8 cellular contexts compared by ENCODE assay signal in the genomic region with DNA sequence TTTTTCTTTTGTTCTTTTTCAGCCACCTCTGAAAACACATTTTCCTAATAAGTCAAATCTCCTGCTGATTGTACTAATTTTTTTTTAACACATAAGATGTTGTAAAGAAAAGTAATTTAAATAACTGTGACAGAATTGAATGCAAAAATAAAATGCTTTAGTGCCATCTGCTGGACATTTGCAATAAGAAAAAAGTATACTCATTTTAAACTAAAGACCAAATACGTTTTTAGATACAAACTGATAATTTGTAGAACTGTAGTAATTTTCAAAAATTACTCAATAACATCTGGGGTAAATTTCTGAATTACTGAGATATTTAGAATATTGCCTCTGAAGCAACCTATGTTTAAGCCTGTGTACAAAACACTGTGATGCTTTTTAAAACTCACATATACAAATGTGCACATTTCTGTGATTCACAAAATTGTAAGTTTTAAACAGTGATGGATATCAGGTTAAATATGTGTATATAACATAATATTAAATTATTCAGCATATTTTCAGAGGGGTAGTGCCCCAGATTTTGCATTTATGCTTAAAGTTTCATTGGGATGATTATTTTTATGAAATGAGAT.
DNase-seq lines count a peak whose midpoint lies in the region; ATAC-seq and TF ChIP-seq lines count a peak whose summit lies in the region.

No MANE protein-coding gene starts in this region.

- H3K27ac Mint-ChIP-seq in activated CD4-positive, alpha-beta T cell treated with anti-CD3 and anti-CD28 coated beads for 36 hours: no peak overlapping the region

- H3K79me2 ChIP-seq in parathyroid adenoma: no peaks in the 10 kb centered on the region

- intact Hi-C loops in activated CD4-positive, alpha-beta T cell treated with anti-CD3 and anti-CD28 coated beads for 36 hours (cut with DNase I, micrococcal nuclease): loop anchor here (1.0 to 5.0 kb wide), 5 partner anchors 463 to 701 kb away; no protein-coding TSS in a partner anchor

- no peak overlapping the region for H3K4me3 ChIP-seq in parathyroid adenoma (ENCODE audit: low read depth, low read length)

- CTCF ChIA-PET in activated CD4-positive, alpha-beta T cell treated with anti-CD3 and anti-CD28 coated beads for 36 hours (lab: Charles Lee): interaction anchor here (0.6 to 1.2 kb wide), 2 partner anchors 517 to 551 kb away, joined by 3 to 4 read pairs; no protein-coding TSS in a partner anchor

- TF ChIP-seq POLR2A in GM18505 (IDR thresholded peaks at IDR 0.05; ENCODE audit: borderline replicate concordance, extremely low read depth, insufficient read depth, insufficient read length): no peak

- peaks cover 2% of the 10 kb centered on the region for H3K27me3 Mint-ChIP-seq in activated CD4-positive, alpha-beta T cell treated with anti-CD3 and anti-CD28 coated beads for 36 hours

- no peaks in the 10 kb centered on the region for H3K4me1 Mint-ChIP-seq in activated CD4-positive, alpha-beta T cell treated with anti-CD3 and anti-CD28 coated beads for 36 hours

- H3K4me1 ChIP-seq in parathyroid adenoma: no peaks in the 10 kb centered on the region

- H3K9me3 Mint-ChIP-seq in activated CD4-positive, alpha-beta T cell treated with anti-CD3 and anti-CD28 coated beads for 36 hours (ENCODE audit: low read depth): no peaks in the 10 kb centered on the region

- no peaks in the 10 kb centered on the region for H3K9me3 ChIP-seq in parathyroid adenoma (ENCODE audit: control insufficient read depth, low read length)

- no peak overlapping the region for H3K9ac ChIP-seq in parathyroid adenoma

- no peak overlapping the region for H2AFZ ChIP-seq in parathyroid adenoma

- peak; percentile 52 for TF ChIP-seq CTCF in parathyroid adenoma (IDR thresholded peaks at IDR 0.05)

- H3K4me3 Mint-ChIP-seq in activated CD4-positive, alpha-beta T cell treated with anti-CD3 and anti-CD28 coated beads for 36 hours: no peak overlapping the region

- peak; percentile 48 for DNase-seq in DMS 273 (lab: John Stamatoyannopoulos, UW; ENCODE audit: unreplicated experiment)
- no peak for DNase-seq in DMS 273 treated with DMSO at 0.1 percent for 48 hours (lab: John Stamatoyannopoulos, UW)
- DNase-seq in NCI-H345 treated with DMSO at 0.1 percent for 48 hours (lab: John Stamatoyannopoulos, UW; ENCODE audit: unreplicated experiment): peak; percentile 11
- DNase-seq in dedifferentiated amniotic fluid mesenchymal stem cell (ENCODE audit: extremely low spot score): peak; percentile 49
- DNase-seq in activated CD4-positive, alpha-beta T cell treated with anti-CD3 and anti-CD28 coated beads for 36 hours: no peak
- DNase-seq in NCI-H2107 (lab: John Stamatoyannopoulos, UW): no peak

- H3K36me3 Mint-ChIP-seq in activated CD4-positive, alpha-beta T cell treated with anti-CD3 and anti-CD28 coated beads for 36 hours (ENCODE audit: low read depth): no peaks in the 10 kb centered on the region

- no peak for ATAC-seq in GM18505 (IDR thresholded peaks at IDR 0.05; ENCODE audit: unreplicated experiment)
- ATAC-seq in activated CD4-positive, alpha-beta T cell treated with anti-CD3 and anti-CD28 coated beads for 36 hours: no peak

- no peaks in the 10 kb centered on the region for H3K27me3 ChIP-seq in parathyroid adenoma (ENCODE audit: control insufficient read depth, insufficient read depth, low read length)

- no peaks in the 10 kb centered on the region for H3K36me3 ChIP-seq in parathyroid adenoma (ENCODE audit: control insufficient read depth, insufficient read depth, low read length)

- POLR2A ChIA-PET in activated CD4-positive, alpha-beta T cell treated with anti-CD3 and anti-CD28 coated beads for 36 hours (lab: Charles Lee): no interaction called here

- H3K4me2 ChIP-seq in parathyroid adenoma (ENCODE audit: low read length): no peak overlapping the region

- H3K27ac ChIP-seq in parathyroid adenoma: no peak overlapping the region

Comparison
In these comparisons a context has a peak if more than half of its experiments do, and no peak if none do; other contexts are left out.
1. DNase-seq: peak in DMS 273 (single experiment), NCI-H345 treated with DMSO at 0.1 percent for 48 hours (single experiment) and dedifferentiated amniotic fluid mesenchymal stem cell (single experiment); none in DMS 273 treated with DMSO at 0.1 percent for 48 hours (single experiment), activated CD4-positive, alpha-beta T cell treated with anti-CD3 and anti-CD28 coated beads for 36 hours (single experiment) and NCI-H2107 (single experiment).